In genomic region chr4:168421671-168422070, GRCh38 we compare ENCODE assay signal across 1 cellular context.
TF ChIP-seq lines count a peak whose summit lies in the region.

No MANE protein-coding gene starts in this region.

TF ChIP-seq in SK-N-SH treated with all-trans-retinoic acid at 6 μM for 48 hours, 23 proteins besides CTCF, POLR2A, EP300 and RAD21 (continued from another document):
- TF ChIP-seq, protein P1, sequence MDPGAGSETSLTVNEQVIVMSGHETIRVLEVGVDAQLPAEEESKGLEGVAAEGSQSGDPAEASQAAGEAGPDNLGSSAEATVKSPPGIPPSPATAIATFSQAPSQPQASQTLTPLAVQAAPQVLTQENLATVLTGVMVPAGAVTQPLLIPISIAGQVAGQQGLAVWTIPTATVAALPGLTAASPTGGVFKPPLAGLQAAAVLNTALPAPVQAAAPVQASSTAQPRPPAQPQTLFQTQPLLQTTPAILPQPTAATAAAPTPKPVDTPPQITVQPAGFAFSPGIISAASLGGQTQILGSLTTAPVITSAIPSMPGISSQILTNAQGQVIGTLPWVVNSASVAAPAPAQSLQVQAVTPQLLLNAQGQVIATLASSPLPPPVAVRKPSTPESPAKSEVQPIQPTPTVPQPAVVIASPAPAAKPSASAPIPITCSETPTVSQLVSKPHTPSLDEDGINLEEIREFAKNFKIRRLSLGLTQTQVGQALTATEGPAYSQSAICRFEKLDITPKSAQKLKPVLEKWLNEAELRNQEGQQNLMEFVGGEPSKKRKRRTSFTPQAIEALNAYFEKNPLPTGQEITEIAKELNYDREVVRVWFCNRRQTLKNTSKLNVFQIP (CRISPR knock-in tag; IDR thresholded peaks at IDR 0.05; ENCODE audit: borderline replicate concordance, low read depth), result no peak
- TF ChIP-seq SNAI2 (CRISPR knock-in tag; IDR thresholded peaks at IDR 0.05), result no peak
- TF ChIP-seq ZFP30 (CRISPR knock-in tag; IDR thresholded peaks at IDR 0.05), result no peak
- TF ChIP-seq TSHZ2 (CRISPR knock-in tag; IDR thresholded peaks at IDR 0.05), result no peak
- TF ChIP-seq TOX (CRISPR knock-in tag; IDR thresholded peaks at IDR 0.05; ENCODE audit: borderline replicate concordance), result no peak
- TF ChIP-seq BACH2 (CRISPR knock-in tag; IDR thresholded peaks at IDR 0.05; ENCODE audit: borderline replicate concordance), result no peak
- TF ChIP-seq ARNTL (CRISPR knock-in tag; IDR thresholded peaks at IDR 0.05; ENCODE audit: borderline replicate concordance, low read depth), result no peak
- TF ChIP-seq GLIS3 (CRISPR knock-in tag; IDR thresholded peaks at IDR 0.05), result no peak
- no peak for TF ChIP-seq CSDC2 (CRISPR knock-in tag; IDR thresholded peaks at IDR 0.05)
- no peak for TF ChIP-seq OSR1 (CRISPR knock-in tag; IDR thresholded peaks at IDR 0.05)
- no peak for TF ChIP-seq ZNF565 (CRISPR knock-in tag; conservative IDR thresholded peaks at IDR 0.05; ENCODE audit: low read depth)
- no peak for TF ChIP-seq RARB (CRISPR knock-in tag; IDR thresholded peaks at IDR 0.05)
- TF ChIP-seq, protein P2, sequence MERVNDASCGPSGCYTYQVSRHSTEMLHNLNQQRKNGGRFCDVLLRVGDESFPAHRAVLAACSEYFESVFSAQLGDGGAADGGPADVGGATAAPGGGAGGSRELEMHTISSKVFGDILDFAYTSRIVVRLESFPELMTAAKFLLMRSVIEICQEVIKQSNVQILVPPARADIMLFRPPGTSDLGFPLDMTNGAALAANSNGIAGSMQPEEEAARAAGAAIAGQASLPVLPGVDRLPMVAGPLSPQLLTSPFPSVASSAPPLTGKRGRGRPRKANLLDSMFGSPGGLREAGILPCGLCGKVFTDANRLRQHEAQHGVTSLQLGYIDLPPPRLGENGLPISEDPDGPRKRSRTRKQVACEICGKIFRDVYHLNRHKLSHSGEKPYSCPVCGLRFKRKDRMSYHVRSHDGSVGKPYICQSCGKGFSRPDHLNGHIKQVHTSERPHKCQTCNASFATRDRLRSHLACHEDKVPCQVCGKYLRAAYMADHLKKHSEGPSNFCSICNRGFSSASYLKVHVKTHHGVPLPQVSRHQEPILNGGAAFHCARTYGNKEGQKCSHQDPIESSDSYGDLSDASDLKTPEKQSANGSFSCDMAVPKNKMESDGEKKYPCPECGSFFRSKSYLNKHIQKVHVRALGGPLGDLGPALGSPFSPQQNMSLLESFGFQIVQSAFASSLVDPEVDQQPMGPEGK (CRISPR knock-in tag; IDR thresholded peaks at IDR 0.05; ENCODE audit: borderline replicate concordance), result no peak
